Comparison of ENCODE assay signal across 17 cellular contexts in genomic region chr12:2231011-2231595, GRCh38.
DNase-seq lines count a peak whose midpoint lies in the region; ATAC-seq and TF ChIP-seq lines count a peak whose summit lies in the region.
"Had no signal": no experiment of that assay in that cellular context is flagged by ENCODE, and none has a peak within 500 bp of the region (broad histone marks: within the 10 kb centered on the region; RNA-seq: fewer than 3 reads in every experiment).

No MANE protein-coding gene starts in this region.

- no peak overlapping the region for H3K4me2 ChIP-seq in mesenchymal stem cell (ENCODE audit: low read length, poor library complexity, severe bottlenecking)
- H3K4me2 ChIP-seq: SK-N-SH had no signal

- H2BK15ac ChIP-seq in mesenchymal stem cell (ENCODE audit: low read depth, poor library complexity, severe bottlenecking) = no peak overlapping the region

- no peak overlapping the region for H3K4ac ChIP-seq in mesenchymal stem cell (ENCODE audit: low read depth in 1 of 2, low read length in 2 of 2)

- no peaks in the 10 kb centered on the region for H3K36me3 ChIP-seq in mesenchymal stem cell (ENCODE audit: control insufficient read depth in 1 of 2, insufficient read depth in 2 of 2, low read depth in 1 of 2, low read length in 2 of 2)
- H3K36me3 ChIP-seq in uterus = no peaks in the 10 kb centered on the region

- H3K27ac ChIP-seq in mesenchymal stem cell (ENCODE audit: low read length, poor library complexity, severe bottlenecking) (no peak overlapping the region), uterus (peak overlapping the region; percentile 23 to 47)
- H3K27ac ChIP-seq: 22Rv1, RWPE1 had no signal

- H2AFZ ChIP-seq in mesenchymal stem cell (ENCODE audit: low read depth, low read length) = no peak overlapping the region

- DNase-seq in NOMO-1 (lab: John Stamatoyannopoulos, UW; ENCODE audit: unreplicated experiment in 2 of 2) = peak; percentile 13 to 46
- DNase-seq in NOMO-1 treated with dmso at 0.1 percent for 144 hours (lab: John Stamatoyannopoulos, UW; ENCODE audit: unreplicated experiment) = no peak
- DNase-seq in cardiac fibroblast (ENCODE audit: low read depth in 2 of 2) = peak; percentile 39 to 49
- no peak for DNase-seq in mesenchymal stem cell
- no peak for DNase-seq in uterus
- DNase-seq in AG08396 (ENCODE audit: low spot score) = no peak
- no peak for DNase-seq in ACHN
- DNase-seq: Kasumi-1, NCI-H1417, NCI-H187, NCI-H446, NCI-H526, SIG-M5, SK-N-SH had no signal

- peak overlapping the region; percentile 50 for H3K9ac ChIP-seq in mesenchymal stem cell (ENCODE audit: low read length)
- H3K9ac ChIP-seq: SK-N-SH had no signal

- in situ Hi-C loops in ACHN (cut with HindIII; ENCODE audit: low pct_ligation_motif_present, low pct_unique_long_range_greater_than_20kb, low sequenced_read_pairs) = no loop called here

- ATAC-seq in GM21528 (IDR thresholded peaks at IDR 0.05; ENCODE audit: low FRiP score, unreplicated experiment) = no peak

- no peak overlapping the region for H2BK5ac ChIP-seq in mesenchymal stem cell (ENCODE audit: low read depth, low read length, poor library complexity, severe bottlenecking)

- intact Hi-C loops in uterus (cut with DNase I; ENCODE audit: low total_unique reads) = no loop called here

- H3K23ac ChIP-seq in mesenchymal stem cell (ENCODE audit: low read length in 2 of 2) = no peak overlapping the region

- H2BK120ac ChIP-seq in mesenchymal stem cell (ENCODE audit: low read depth, low read length) = no peak overlapping the region

- 94% methylated on average over 7 of the region's 7 CpGs for WGBS in mesenchymal stem cell

- no peak overlapping the region for H4K91ac ChIP-seq in mesenchymal stem cell (ENCODE audit: low read length)

- no peaks in the 10 kb centered on the region for H3K79me1 ChIP-seq in mesenchymal stem cell (replicated peaks; ENCODE audit: low read length, poor library complexity, severe bottlenecking)

- H3K18ac ChIP-seq in mesenchymal stem cell (ENCODE audit: low read depth in 1 of 2, low read length in 2 of 2) = no peak overlapping the region

- H3K27me3 ChIP-seq in mesenchymal stem cell (ENCODE audit: control insufficient read depth in 1 of 2, insufficient read depth in 1 of 2, low read length in 2 of 2) (no peaks in the 10 kb centered on the region), uterus (no peaks in the 10 kb centered on the region)

- H4K8ac ChIP-seq in mesenchymal stem cell (ENCODE audit: low read length) = no peak overlapping the region

- H3K4me1 ChIP-seq in mesenchymal stem cell (ENCODE audit: control insufficient read depth, insufficient read depth, low read depth, low read length) (no peaks in the 10 kb centered on the region), uterus (no peaks in the 10 kb centered on the region)

- H3K4me3 ChIP-seq in cardiac fibroblast (replicated peaks in 1 of 2; ENCODE audit: low read depth in 2 of 2, low read length in 2 of 2) (no peak overlapping the region), mesenchymal stem cell (ENCODE audit: insufficient read depth in 1 of 2, low read depth in 1 of 2, low read length in 2 of 2) (peak overlapping the region in 1 of 2 experiments; percentile 26), uterus (no peak overlapping the region)

- no peak overlapping the region for H2BK12ac ChIP-seq in mesenchymal stem cell (ENCODE audit: low read length in 2 of 2)

- H2AK5ac ChIP-seq in mesenchymal stem cell (ENCODE audit: low read length, severe bottlenecking) = no peak overlapping the region

- no peak overlapping the region for H3K14ac ChIP-seq in mesenchymal stem cell (ENCODE audit: low read length in 2 of 2)

- H3K9me3 ChIP-seq in mesenchymal stem cell (ENCODE audit: control insufficient read depth, low read length) (no peaks in the 10 kb centered on the region), uterus (no peaks in the 10 kb centered on the region)
- H3K9me3 ChIP-seq: SK-N-SH had no signal

- no peak for TF ChIP-seq POLR2A in uterus (IDR thresholded peaks at IDR 0.05)

- TF ChIP-seq CTCF in cardiac fibroblast (IDR thresholded peaks at IDR 0.05; ENCODE audit: low read depth, low read length) (no peak), uterus (IDR thresholded peaks at IDR 0.05) (no peak)

Comparison
In these comparisons a context has a peak if more than half of its experiments do, and no peak if none do; other contexts are left out.
1. DNase-seq: peak in NOMO-1 (2 of 2) and cardiac fibroblast (2 of 2); none in NOMO-1 treated with dmso at 0.1 percent for 144 hours (single experiment), mesenchymal stem cell (single experiment), uterus (0 of 2), AG08396 (single experiment) and ACHN (single experiment).